ENCODE assay signal across 8 cellular contexts in the genomic region with DNA sequence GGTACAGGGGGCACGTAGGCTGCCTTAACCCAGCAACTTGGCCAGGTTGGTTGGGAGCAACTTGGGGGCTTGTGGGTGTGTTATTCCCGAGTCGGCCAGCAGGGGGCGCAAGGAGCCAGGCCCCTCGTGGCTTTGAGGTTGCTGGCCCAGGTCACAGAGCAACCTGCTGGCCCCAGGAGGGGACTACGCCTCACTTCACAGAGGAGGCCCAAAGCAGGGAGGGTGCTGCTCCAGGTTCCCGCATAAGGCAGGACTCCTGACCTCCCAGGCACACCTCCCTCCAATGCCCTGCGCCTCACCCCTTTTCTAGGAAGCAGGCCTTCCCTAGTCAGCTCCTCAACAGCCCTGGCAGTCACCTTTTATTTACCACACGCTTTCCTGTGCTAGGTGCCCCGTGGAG. TPM values are rescaled to one million over a fixed set of nuclear protein-coding genes. Genes with fewer than 3 reads are reported as not detected.
DNase-seq lines count a peak whose midpoint lies in the region; ATAC-seq and TF ChIP-seq lines count a peak whose summit lies in the region.

No MANE protein-coding gene starts in this region.

- DNase-seq in AG09319 (ENCODE audit: extremely low read depth, low read depth) (no peak), NCI-H1048 (lab: John Stamatoyannopoulos, UW) (peak; percentile 11), cardiac fibroblast (ENCODE audit: low read depth in 2 of 2) (peak; percentile 67 to 68), left lung (peak; percentile 74 to 95)
- DNase-seq in activated CD4-positive, CD25-positive, alpha-beta regulatory T cell treated with anti-CD3 and anti-CD28 coated beads, Interleukin-2, amount 50 U/mL, for 16 hours (ENCODE audit: low read depth, low spot score), result peak; percentile 73
- DNase-seq in stimulated activated CD4-positive, alpha-beta T cell treated with anti-CD3 and anti-CD28 coated beads, TNF-alpha, amount 100 ng/mL, for 48 hours (ENCODE audit: low read depth in 3 of 3), result peak; percentile 73 to 83 (median 78)

- ATAC-seq in GM18511 (IDR thresholded peaks at IDR 0.05; ENCODE audit: unreplicated experiment) (peak; percentile 52), left lung (peak; percentile 84), HG03342 (IDR thresholded peaks at IDR 0.05; ENCODE audit: unreplicated experiment) (no peak)

- TF ChIP-seq CTCF in AG09319 (IDR thresholded peaks at IDR 0.05; ENCODE audit: low read depth, low read length) (peak; percentile 85), cardiac fibroblast (IDR thresholded peaks at IDR 0.05; ENCODE audit: low read depth, low read length) (peak; percentile 96), left lung (IDR thresholded peaks at IDR 0.05) (peak; percentile 95 to 97)

- H3K27ac ChIP-seq in left lung, result no peak overlapping the region

- H3K4me1 ChIP-seq in left lung, result peaks cover 0 to 16% of the 10 kb centered on the region in 2 donors

- H3K9me3 ChIP-seq in left lung, result no peaks in the 10 kb centered on the region

- H3K4me3 ChIP-seq in cardiac fibroblast (replicated peaks in 1 of 2; ENCODE audit: low read depth in 2 of 2, low read length in 2 of 2), result no peak overlapping the region
- no peak overlapping the region for H3K4me3 ChIP-seq in left lung

- no peaks in the 10 kb centered on the region for H3K36me3 ChIP-seq in left lung

- intact Hi-C loops in left lung (cut with DNase I), result no loop called here

- H3K27me3 ChIP-seq in left lung, result no peaks in the 10 kb centered on the region

RNA-seq across cellular contexts. Expression of a gene that starts 18.1 kb away (rescaled TPM):
- 1 to 10 TPM; 6.2 to 7.4 TPM for total RNA-seq in left lung

RNA-seq across cellular contexts. Expression of a gene that starts 18.3 kb away (rescaled TPM):
- 10 to 100 TPM; 61.9 to 70.6 TPM for total RNA-seq in left lung

RNA-seq across cellular contexts. Expression of a gene that starts 34.1 kb away (rescaled TPM):
- 10 to 100 TPM; 40.5 to 49.3 TPM for total RNA-seq in left lung

RNA-seq across cellular contexts. Expression of a gene that starts 45.3 kb away (rescaled TPM):
- 10 to 100 TPM; 22.8 to 24.7 TPM for total RNA-seq in left lung

RNA-seq across cellular contexts. Expression of a gene that starts 57.1 kb away (rescaled TPM):
- 10 to 100 TPM; 32.6 to 49.4 TPM for total RNA-seq in left lung
